In genomic region chr1:155195201-155196102, GRCh38 we compare ENCODE assay signal across 9 cellular contexts. TPM values are rescaled to one million over a fixed set of nuclear protein-coding genes. Genes with fewer than 3 reads are reported as not detected.
DNase-seq lines count a peak whose midpoint lies in the region; ATAC-seq, FAIRE-seq and TF ChIP-seq lines count a peak whose summit lies in the region.
"Had no signal": no experiment of that assay in that cellular context is flagged by ENCODE, and none has a peak within 500 bp of the region (broad histone marks: within the 10 kb centered on the region; RNA-seq: fewer than 3 reads in every experiment).

No MANE protein-coding gene starts in this region.

- peak in 1 of 2 experiments; percentile 48 for DNase-seq in A549 (ENCODE audit: low read depth in 1 of 2, low spot score in 1 of 2)
- no peak for DNase-seq in HL-60 (ENCODE audit: low read depth in 1 of 2, low spot score in 1 of 2)
- DNase-seq in body of pancreas = no peak
- DNase-seq in memory B cell (ENCODE audit: low spot score in 2 of 2) = no peak
- DNase-seq in NCI-H1105 (lab: John Stamatoyannopoulos, UW) = no peak
- no peak for DNase-seq in omental fat pad (ENCODE audit: low spot score)

- ATAC-seq in A549 (0 out of 6 replicates have a peak, but pooled peaks of 1 of the 2 experiments have one; percentile 4), body of pancreas (no peak), memory B cell (ENCODE audit: low read depth) (no peak), HG03442 (IDR thresholded peaks at IDR 0.05; ENCODE audit: unreplicated experiment) (no peak), GM18519 (IDR thresholded peaks at IDR 0.05; ENCODE audit: low FRiP score, unreplicated experiment) (no peak), omental fat pad (ENCODE audit: low FRiP score) (no peak)

- H3K27ac ChIP-seq in A549 (peak overlapping the region; percentile 84 to 96), HL-60 (replicated peaks) (no peak overlapping the region), body of pancreas (peak overlapping the region; percentile 19 to 95 (median 84))

- peak overlapping the region; percentile 69 for H3K4me3 Mint-ChIP-seq in memory B cell

- TF ChIP-seq POLR2A in A549 (IDR thresholded peaks at IDR 0.05; ENCODE audit: low read length) (no peak), body of pancreas (IDR thresholded peaks at IDR 0.05) (no peak)

- no peak for TF ChIP-seq EP300 in A549 (IDR thresholded peaks at IDR 0.05)

- POLR2A ChIA-PET in A549 (lab: Yijun Ruan, JAX) = interaction anchor here (0.6 to 3.1 kb wide), 7 partner anchors 13 to 575 kb away, joined by 3 to 54 read pairs (median 12); partner anchors contain the start of genes KRTCAP2, MTX1, THBS3 and TRIM46

- no peak for FAIRE-seq in A549 (lab: Jason Lieb, UNC)
- FAIRE-seq: colon had no signal

- no peaks in the 10 kb centered on the region for H3K27me3 Mint-ChIP-seq in memory B cell

- H3K27me3 ChIP-seq in HL-60 (ENCODE audit: insufficient read depth, poor library complexity, severe bottlenecking) = no peaks in the 10 kb centered on the region
- no peaks in the 10 kb centered on the region for H3K27me3 ChIP-seq in body of pancreas

- H3K27ac Mint-ChIP-seq in memory B cell = peak overlapping the region; percentile 92

- CTCF ChIA-PET in A549 (lab: Yijun Ruan, JAX) = interaction anchor here (1.0 to 6.4 kb wide), 11 partner anchors 8 to 397 kb away, joined by 3 to 176 read pairs (median 14); partner anchors contain the start of genes KRTCAP2, MTX1, THBS3 and TRIM46

- TF ChIP-seq RAD21 in A549 (conservative IDR thresholded peaks at IDR 0.05 in 1 of 2, IDR thresholded peaks at IDR 0.05 in 1 of 2) = no peak

- no peak for TF ChIP-seq CTCF in A549 (IDR thresholded peaks at IDR 0.05)
- TF ChIP-seq CTCF in HL-60 (IDR thresholded peaks at IDR 0.05; ENCODE audit: insufficient read depth, low read length) = no peak
- no peak for TF ChIP-seq CTCF in body of pancreas (IDR thresholded peaks at IDR 0.05)
- TF ChIP-seq CTCF in omental fat pad (IDR thresholded peaks at IDR 0.05) = no peak

- H3K36me3 Mint-ChIP-seq in memory B cell = no peaks in the 10 kb centered on the region

- H3K4me1 ChIP-seq in A549 (peaks cover 22% of the 10 kb centered on the region), body of pancreas (peaks cover 59% of the 10 kb centered on the region)

- no peaks in the 10 kb centered on the region for H3K36me3 ChIP-seq in body of pancreas (replicated peaks in 1 of 2; ENCODE audit: insufficient read depth in 1 of 2, low read depth in 2 of 2)

- WGBS in A549 (ENCODE audit: missing lambda C conversion rate) = 28% methylated on average over 18 of the region's 27 CpGs
- WGBS in body of pancreas, 2 donors = 34 to 67% methylated on average over 11 to 21 of the region's 27 CpGs

- H3K9me3 Mint-ChIP-seq in memory B cell = no peaks in the 10 kb centered on the region

- intact Hi-C loops in body of pancreas (cut with DNase I) = no loop called here

- H3K9me3 ChIP-seq in A549 (no peaks in the 10 kb centered on the region), body of pancreas (no peaks in the 10 kb centered on the region)

- H3K4me1 Mint-ChIP-seq in memory B cell = peaks cover 22% of the 10 kb centered on the region

- H3K4me2 ChIP-seq in A549 = peak overlapping the region; percentile 94

- H3K4me3 ChIP-seq in A549 (peak overlapping the region; percentile 79), HL-60 (replicated peaks; ENCODE audit: insufficient read depth, low read length) (peak overlapping the region; percentile 42), body of pancreas (no peak overlapping the region)

TF ChIP-seq in A549, 52 proteins besides CTCF, POLR2A, EP300 and RAD21:
- no peak for TF ChIP-seq EHMT2 (IDR thresholded peaks at IDR 0.05; ENCODE audit: low read depth)
- TF ChIP-seq CHD2 (IDR thresholded peaks at IDR 0.05; ENCODE audit: low read length, partially characterized antibody) = no peak
- no peak for TF ChIP-seq PHF8 (IDR thresholded peaks at IDR 0.05; ENCODE audit: borderline replicate concordance, low read depth)
- no peak for TF ChIP-seq POLR2AphosphoS2 (conservative IDR thresholded peaks at IDR 0.05; ENCODE audit: low read length)
- TF ChIP-seq HDAC2 (IDR thresholded peaks at IDR 0.05) = no peak
- TF ChIP-seq MYC (IDR thresholded peaks at IDR 0.05; ENCODE audit: borderline replicate concordance, low read length) = no peak
- no peak for TF ChIP-seq RCOR1 (IDR thresholded peaks at IDR 0.05; ENCODE audit: low read depth, low read length)
- TF ChIP-seq EHF (CRISPR knock-in tag; IDR thresholded peaks at IDR 0.05) = no peak

RNA-seq across cellular contexts. Expression of gene THBS3, which starts 12.2 kb away (rescaled TPM):
- polyA plus RNA-seq in A549 (2011; rRNA removed) (13.8 and 16.2 TPM in 2 replicates), A549 (2017; fragmentation: RNase III; extraction: RNeasy Plus Mini Kit Qiagen cat#74134 plus additional on column Dnase treatment) (8.9 to 14.2 TPM (median 12.1 TPM) in 3 replicates)
- polyA plus RNA-seq in A549 (2012; cell fraction: cytosol; rRNA removed) = 9.7 and 10.3 TPM in 2 replicates
- polyA plus RNA-seq in A549 (2012; cell fraction: nucleus; rRNA removed) = 70.1 and 72.7 TPM in 2 replicates
- 19.8 and 23.0 TPM in 2 replicates for polyA minus RNA-seq in A549 (2011; rRNA and poly(A)+ RNA removed)
- total RNA-seq in body of pancreas (10 to 100 TPM; 15.0 to 21.1 TPM), omental fat pad (10 to 100 TPM; 11.3 to 32.2 (median 25.0) TPM)

RNA-seq across cellular contexts. Expression of gene MTX1, which starts 13.0 kb away (rescaled TPM):
- polyA plus RNA-seq in A549 (2011; rRNA removed) = 53.4 and 73.9 TPM in 2 replicates
- 113 and 130 TPM in 2 replicates for polyA plus RNA-seq in A549 (2012; cell fraction: cytosol; rRNA removed)
- 143 and 156 TPM in 2 replicates for polyA plus RNA-seq in A549 (2012; cell fraction: nucleus; rRNA removed)
- 64.5 to 67.2 TPM (median 67.1 TPM) in 3 replicates for polyA plus RNA-seq in A549 (2017; fragmentation: RNase III; extraction: RNeasy Plus Mini Kit Qiagen cat#74134 plus additional on column Dnase treatment)
- 60.0 and 63.1 TPM in 2 replicates for polyA minus RNA-seq in A549 (2011; rRNA and poly(A)+ RNA removed)
- 10 to 100 TPM in 1 of 2 donors, 1 to 10 TPM in 1; 5.9 to 16.3 TPM for total RNA-seq in body of pancreas
- total RNA-seq in omental fat pad = 10 to 100 TPM; 38.3 to 52.0 (median 40.8) TPM

RNA-seq across cellular contexts. Expression of gene TRIM46, which starts 21.8 kb away (rescaled TPM):
- polyA plus RNA-seq in A549 (2011; rRNA removed) (1.1 and 1.5 TPM in 2 replicates), A549 (2017; fragmentation: RNase III; extraction: RNeasy Plus Mini Kit Qiagen cat#74134 plus additional on column Dnase treatment) (1.7 to 2.8 TPM (median 2.7 TPM) in 3 replicates)
- polyA plus RNA-seq in A549 (2012; cell fraction: cytosol; rRNA removed) = 1.9 and 2.3 TPM in 2 replicates
- 7.7 and 11.0 TPM in 2 replicates for polyA plus RNA-seq in A549 (2012; cell fraction: nucleus; rRNA removed)
- 1.3 and 1.9 TPM in 2 replicates for polyA minus RNA-seq in A549 (2011; rRNA and poly(A)+ RNA removed)
- total RNA-seq in body of pancreas (under 1 TPM in 1 of 2 donors, not detected in 1; 0.26 TPM), omental fat pad (1 to 10 TPM in 3 of 4 donors, under 1 TPM in 1; 0.36 to 1.4 (median 1.1) TPM)

RNA-seq across cellular contexts. Expression of gene KRTCAP2, which starts 22.3 kb away (rescaled TPM):
- 154 and 227 TPM in 2 replicates for polyA plus RNA-seq in A549 (2011; rRNA removed)
- 242 and 259 TPM in 2 replicates for polyA plus RNA-seq in A549 (2012; cell fraction: cytosol; rRNA removed)
- 210 and 274 TPM in 2 replicates for polyA plus RNA-seq in A549 (2012; cell fraction: nucleus; rRNA removed)
- polyA plus RNA-seq in A549 (2017; fragmentation: RNase III; extraction: RNeasy Plus Mini Kit Qiagen cat#74134 plus additional on column Dnase treatment) = 216 to 218 TPM (median 217 TPM) in 3 replicates
- polyA minus RNA-seq in A549 (2011; rRNA and poly(A)+ RNA removed) = 307 and 312 TPM in 2 replicates
- 10 to 100 TPM; 46.4 to 71.5 TPM for total RNA-seq in body of pancreas
- 100 to 1,000 TPM in 2 of 4 donors, 10 to 100 TPM in 2; 77.9 to 171 (median 99.7) TPM for total RNA-seq in omental fat pad

RNA-seq across cellular contexts. Expression of gene DPM3, which starts 55.1 kb away (rescaled TPM):
- 22.8 and 33.7 TPM in 2 replicates for polyA plus RNA-seq in A549 (2011; rRNA removed)
- polyA plus RNA-seq in A549 (2012; cell fraction: cytosol; rRNA removed) = 252 TPM in 2 replicates
- polyA plus RNA-seq in A549 (2012; cell fraction: nucleus; rRNA removed) = 247 and 265 TPM in 2 replicates
- 67.5 to 83.0 TPM (median 80.3 TPM) in 3 replicates for polyA plus RNA-seq in A549 (2017; fragmentation: RNase III; extraction: RNeasy Plus Mini Kit Qiagen cat#74134 plus additional on column Dnase treatment)
- 7.8 and 9.2 TPM in 2 replicates for polyA minus RNA-seq in A549 (2011; rRNA and poly(A)+ RNA removed)
- total RNA-seq in body of pancreas = 100 to 1,000 TPM in 1 of 2 donors, 1 to 10 TPM in 1; 6.2 to 106 TPM
- total RNA-seq in omental fat pad = 10 to 100 TPM; 32.5 to 70.8 (median 58.5) TPM

Comparison
In these comparisons a context has a peak if more than half of its experiments do, and no peak if none do; other contexts are left out.
1. H3K4me3 ChIP-seq: peak in A549 (single experiment) and HL-60 (single experiment); none in body of pancreas (0 of 2).